11 cellular contexts compared by ENCODE assay signal in the genomic region with DNA sequence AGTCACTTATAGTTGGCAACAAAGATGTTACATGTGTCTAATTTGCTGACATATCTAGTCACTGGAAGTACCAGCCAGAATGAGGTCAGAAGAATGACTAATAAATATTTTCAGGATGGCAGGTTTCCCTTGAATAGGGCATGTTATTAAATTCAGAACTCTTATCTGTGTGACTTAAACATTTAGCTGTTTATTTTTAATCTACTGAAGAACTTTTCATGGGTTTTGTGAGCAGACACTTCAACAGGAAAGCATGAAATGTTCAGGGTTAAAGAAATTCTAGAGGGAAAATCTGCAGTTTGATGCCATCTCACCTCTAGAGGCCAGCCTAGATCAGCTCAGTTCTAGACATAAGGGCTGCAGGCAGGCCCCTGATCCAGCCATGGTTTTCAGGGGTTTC. TPM values are rescaled to one million over a fixed set of nuclear protein-coding genes. Genes with fewer than 3 reads are reported as not detected.
A peak's percentile ranks its signal among the peaks of the same experiment; 100 is the strongest.
DNase-seq lines count a peak whose midpoint lies in the region; ATAC-seq, FAIRE-seq and TF ChIP-seq lines count a peak whose summit lies in the region.
"Had no signal": no experiment of that assay in that cellular context is flagged by ENCODE, and none has a peak within 500 bp of the region (broad histone marks: within the 10 kb centered on the region; RNA-seq: fewer than 3 reads in every experiment).

No MANE protein-coding gene starts in this region.

- ATAC-seq in A549 (peak; percentile 61 to 65), HG02870 (IDR thresholded peaks at IDR 0.05; ENCODE audit: unreplicated experiment) (no peak)
- ATAC-seq: left lung had no signal

- H3K9me3 Mint-ChIP-seq in activated naive CD4-positive, alpha-beta T cell treated with anti-CD3 and anti-CD28 coated beads, Interleukin-2, amount 10 ng/mL, durations not matched to agents 7 days and 5 days, result no peaks in the 10 kb centered on the region

- H3K9me3 ChIP-seq in A549, result no peaks in the 10 kb centered on the region
- H3K9me3 ChIP-seq in SJCRH30 (replicated peaks), result no peaks in the 10 kb centered on the region
- H3K9me3 ChIP-seq: left lung had no signal

- H3K36me3 Mint-ChIP-seq in activated naive CD4-positive, alpha-beta T cell treated with anti-CD3 and anti-CD28 coated beads, Interleukin-2, amount 10 ng/mL, durations not matched to agents 7 days and 5 days, result peaks cover 47% of the 10 kb centered on the region

- peak overlapping the region; percentile 85 to 95 for H3K27ac ChIP-seq in A549
- H3K27ac ChIP-seq in SJCRH30, result no peak overlapping the region
- H3K27ac ChIP-seq: left lung had no signal

- peak overlapping the region; percentile 30; the same call in 2 of the 3 replicates for H3K4me3 ChIP-seq in A549
- H3K4me3 ChIP-seq in foreskin fibroblast (ENCODE audit: low read depth in 1 of 2, low read length in 2 of 2), result no peak overlapping the region
- no peak overlapping the region for H3K4me3 ChIP-seq in SJCRH30
- H3K4me3 ChIP-seq: left lung had no signal

- peak; percentile 39 for FAIRE-seq in A549 (lab: Jason Lieb, UNC)

- no peak overlapping the region for H3K4me3 Mint-ChIP-seq in activated naive CD4-positive, alpha-beta T cell treated with anti-CD3 and anti-CD28 coated beads, Interleukin-2, amount 10 ng/mL, durations not matched to agents 7 days and 5 days

- H3K4me1 ChIP-seq in A549, result peaks cover 68% of the 10 kb centered on the region
- H3K4me1 ChIP-seq in SJCRH30, result no peaks in the 10 kb centered on the region
- H3K4me1 ChIP-seq: left lung had no signal

- no peaks in the 10 kb centered on the region for H3K4me1 Mint-ChIP-seq in activated naive CD4-positive, alpha-beta T cell treated with anti-CD3 and anti-CD28 coated beads, Interleukin-2, amount 10 ng/mL, durations not matched to agents 7 days and 5 days

- no peaks in the 10 kb centered on the region for H3K27me3 Mint-ChIP-seq in activated naive CD4-positive, alpha-beta T cell treated with anti-CD3 and anti-CD28 coated beads, Interleukin-2, amount 10 ng/mL, durations not matched to agents 7 days and 5 days

- H3K36me3 ChIP-seq in SJCRH30, result peaks cover 57% of the 10 kb centered on the region

- peak overlapping the region; percentile 79 for H3K4me2 ChIP-seq in A549

- TF ChIP-seq CTCF in A549 (IDR thresholded peaks at IDR 0.05) (peak; percentile 38; the same call in 2 of the 3 replicates), foreskin fibroblast (IDR thresholded peaks at IDR 0.05; ENCODE audit: low read depth, low read length) (peak; percentile 15)

- TF ChIP-seq EP300 in A549 (IDR thresholded peaks at IDR 0.05), result no peak

- no peak overlapping the region for H3K27ac Mint-ChIP-seq in activated naive CD4-positive, alpha-beta T cell treated with anti-CD3 and anti-CD28 coated beads, Interleukin-2, amount 10 ng/mL, durations not matched to agents 7 days and 5 days

- TF ChIP-seq POLR2A in A549 (IDR thresholded peaks at IDR 0.05; ENCODE audit: low read length), result no peak

- POLR2A ChIA-PET in A549 (lab: Yijun Ruan, JAX), result interaction anchor here (0.6 to 2.0 kb wide), 6 partner anchors 9 to 89 kb away, joined by 3 to 44 read pairs (median 4); partner anchors contain the start of genes CRAMP1, IFT140, JPT2 and MAPK8IP3

- H3K27me3 ChIP-seq in SJCRH30, result no peaks in the 10 kb centered on the region
- H3K27me3 ChIP-seq: left lung had no signal

- DNase-seq in A549 (ENCODE audit: low read depth in 1 of 2, low spot score in 1 of 2), result peak in 1 of 2 experiments; percentile 52
- peak; percentile 44 for DNase-seq in HCEC 1CT
- DNase-seq in amniotic epithelial cell (ENCODE audit: low read depth), result peak; percentile 67
- peak in 1 of 2 donors; percentile 59 for DNase-seq in foreskin fibroblast
- DNase-seq in SJCRH30, result no peak
- no peak for DNase-seq in COR-L47 (lab: John Stamatoyannopoulos, UW)
- DNase-seq in activated naive CD4-positive, alpha-beta T cell treated with anti-CD3 and anti-CD28 coated beads, Interleukin-2, amount 10 ng/mL, durations not matched to agents 7 days and 5 days, result no peak
- DNase-seq: C1 segment of cervical spinal cord; left lung; stimulated activated CD4-positive, alpha-beta T cell treated with anti-CD3 and anti-CD28 coated beads, Interleukin-4, amount 100 ng/mL, for 24 hours had no signal

- CTCF ChIA-PET in A549 (lab: Yijun Ruan, JAX), result interaction anchor here (0.6 to 5.3 kb wide), 17 partner anchors 9 to 118 kb away, joined by 3 to 72 read pairs (median 4); partner anchors contain the start of genes JPT2, MAPK8IP3, NUBP2 and SPSB3
- CTCF ChIA-PET in activated naive CD4-positive, alpha-beta T cell treated with anti-CD3 and anti-CD28 coated beads, Interleukin-2, amount 10 ng/mL, durations not matched to agents 7 days and 5 days (lab: Charles Lee), result interaction anchor here (1.5 kb wide), 1 partner anchor 16 kb away, joined by 3 read pairs; no protein-coding TSS in a partner anchor

- TF ChIP-seq RAD21 in A549 (conservative IDR thresholded peaks at IDR 0.05 in 1 of 2, IDR thresholded peaks at IDR 0.05 in 1 of 2), result peak; percentile 38 to 45; a peak in 4 of 5 replicates

TF ChIP-seq in A549, 52 proteins besides CTCF, POLR2A, EP300 and RAD21:
- TF ChIP-seq, protein P1, sequence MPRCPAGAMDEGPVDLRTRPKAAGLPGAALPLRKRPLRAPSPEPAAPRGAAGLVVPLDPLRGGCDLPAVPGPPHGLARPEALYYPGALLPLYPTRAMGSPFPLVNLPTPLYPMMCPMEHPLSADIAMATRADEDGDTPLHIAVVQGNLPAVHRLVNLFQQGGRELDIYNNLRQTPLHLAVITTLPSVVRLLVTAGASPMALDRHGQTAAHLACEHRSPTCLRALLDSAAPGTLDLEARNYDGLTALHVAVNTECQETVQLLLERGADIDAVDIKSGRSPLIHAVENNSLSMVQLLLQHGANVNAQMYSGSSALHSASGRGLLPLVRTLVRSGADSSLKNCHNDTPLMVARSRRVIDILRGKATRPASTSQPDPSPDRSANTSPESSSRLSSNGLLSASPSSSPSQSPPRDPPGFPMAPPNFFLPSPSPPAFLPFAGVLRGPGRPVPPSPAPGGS (IDR thresholded peaks at IDR 0.05), result no peak
- TF ChIP-seq EHMT2 (IDR thresholded peaks at IDR 0.05; ENCODE audit: low read depth), result no peak
- TF ChIP-seq, protein P2, sequence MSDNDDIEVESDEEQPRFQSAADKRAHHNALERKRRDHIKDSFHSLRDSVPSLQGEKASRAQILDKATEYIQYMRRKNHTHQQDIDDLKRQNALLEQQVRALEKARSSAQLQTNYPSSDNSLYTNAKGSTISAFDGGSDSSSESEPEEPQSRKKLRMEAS (IDR thresholded peaks at IDR 0.05), result no peak
- TF ChIP-seq, protein P3, sequence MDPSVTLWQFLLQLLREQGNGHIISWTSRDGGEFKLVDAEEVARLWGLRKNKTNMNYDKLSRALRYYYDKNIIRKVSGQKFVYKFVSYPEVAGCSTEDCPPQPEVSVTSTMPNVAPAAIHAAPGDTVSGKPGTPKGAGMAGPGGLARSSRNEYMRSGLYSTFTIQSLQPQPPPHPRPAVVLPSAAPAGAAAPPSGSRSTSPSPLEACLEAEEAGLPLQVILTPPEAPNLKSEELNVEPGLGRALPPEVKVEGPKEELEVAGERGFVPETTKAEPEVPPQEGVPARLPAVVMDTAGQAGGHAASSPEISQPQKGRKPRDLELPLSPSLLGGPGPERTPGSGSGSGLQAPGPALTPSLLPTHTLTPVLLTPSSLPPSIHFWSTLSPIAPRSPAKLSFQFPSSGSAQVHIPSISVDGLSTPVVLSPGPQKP (IDR thresholded peaks at IDR 0.05; ENCODE audit: low read depth, low read length), result no peak
- no peak for TF ChIP-seq PHF8 (IDR thresholded peaks at IDR 0.05; ENCODE audit: borderline replicate concordance, low read depth)
- no peak for TF ChIP-seq ZFP36 (IDR thresholded peaks at IDR 0.05; ENCODE audit: borderline replicate concordance, partially characterized antibody)
- TF ChIP-seq SMC3 (IDR thresholded peaks at IDR 0.05), result no peak
- TF ChIP-seq PBX3 (IDR thresholded peaks at IDR 0.05), result no peak
- no peak for TF ChIP-seq GATA3 (IDR thresholded peaks at IDR 0.05; ENCODE audit: borderline replicate concordance)
- TF ChIP-seq ZC3H11A (IDR thresholded peaks at IDR 0.05), result no peak
- 0 out of 2 replicates have a peak, but pooled peaks have one; percentile 12 for TF ChIP-seq JUNB (IDR thresholded peaks at IDR 0.05)
- TF ChIP-seq MAFK (IDR thresholded peaks at IDR 0.05; ENCODE audit: partially characterized antibody), result peak; percentile 66
- TF ChIP-seq, protein P4, sequence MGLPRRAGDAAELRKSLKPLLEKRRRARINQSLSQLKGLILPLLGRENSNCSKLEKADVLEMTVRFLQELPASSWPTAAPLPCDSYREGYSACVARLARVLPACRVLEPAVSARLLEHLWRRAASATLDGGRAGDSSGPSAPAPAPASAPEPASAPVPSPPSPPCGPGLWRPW (IDR thresholded peaks at IDR 0.05), result no peak
- TF ChIP-seq RCOR1 (IDR thresholded peaks at IDR 0.05; ENCODE audit: low read depth, low read length), result no peak
- TF ChIP-seq FOSL2 (IDR thresholded peaks at IDR 0.05), result no peak
- TF ChIP-seq FOSL2 (CRISPR knock-in tag; IDR thresholded peaks at IDR 0.05), result peak; percentile 65
TF ChIP-seq in A549: peak in this region for 3.

RNA-seq across cellular contexts. Expression of gene JPT2, which starts 13.2 kb away (rescaled TPM):
- polyA plus RNA-seq in A549 (2011; rRNA removed) (91.6 and 97.6 TPM in 2 replicates), A549 (2017; fragmentation: RNase III; extraction: RNeasy Plus Mini Kit Qiagen cat#74134 plus additional on column Dnase treatment) (139 to 156 TPM (median 150 TPM) in 3 replicates)
- polyA plus RNA-seq in A549 (2012; cell fraction: cytosol; rRNA removed), result 85.5 and 90.9 TPM in 2 replicates
- 56.5 and 60.3 TPM in 2 replicates for polyA plus RNA-seq in A549 (2012; cell fraction: nucleus; rRNA removed)
- polyA minus RNA-seq in A549 (2011; rRNA and poly(A)+ RNA removed), result 47.2 and 50.9 TPM in 2 replicates
- total RNA-seq in SJCRH30 (2014; rRNA removed; shearing (Covaris generic)), result 83.4 and 87.4 TPM in 2 replicates

RNA-seq across cellular contexts. Expression of gene MAPK8IP3, which starts 14.7 kb away (rescaled TPM):
- polyA plus RNA-seq in A549 (2011; rRNA removed) (12.0 and 13.4 TPM in 2 replicates), A549 (2017; fragmentation: RNase III; extraction: RNeasy Plus Mini Kit Qiagen cat#74134 plus additional on column Dnase treatment) (48.2 to 55.1 TPM (median 53.3 TPM) in 3 replicates)
- 25.1 and 30.1 TPM in 2 replicates for polyA plus RNA-seq in A549 (2012; cell fraction: cytosol; rRNA removed)
- 244 and 330 TPM in 2 replicates for polyA plus RNA-seq in A549 (2012; cell fraction: nucleus; rRNA removed)
- 16.5 and 17.9 TPM in 2 replicates for polyA minus RNA-seq in A549 (2011; rRNA and poly(A)+ RNA removed)
- 24.7 and 34.7 TPM in 2 replicates for total RNA-seq in SJCRH30 (2014; rRNA removed; shearing (Covaris generic))

Comparison
In these comparisons a context has a peak if more than half of its experiments do, and no peak if none do; other contexts are left out.
1. DNase-seq: peak in HCEC 1CT (single experiment) and amniotic epithelial cell (single experiment); none in SJCRH30 (0 of 2), COR-L47 (single experiment) and activated naive CD4-positive, alpha-beta T cell treated with anti-CD3 and anti-CD28 coated beads, Interleukin-2, amount 10 ng/mL, durations not matched to agents 7 days and 5 days (single experiment).